In the genomic region with DNA sequence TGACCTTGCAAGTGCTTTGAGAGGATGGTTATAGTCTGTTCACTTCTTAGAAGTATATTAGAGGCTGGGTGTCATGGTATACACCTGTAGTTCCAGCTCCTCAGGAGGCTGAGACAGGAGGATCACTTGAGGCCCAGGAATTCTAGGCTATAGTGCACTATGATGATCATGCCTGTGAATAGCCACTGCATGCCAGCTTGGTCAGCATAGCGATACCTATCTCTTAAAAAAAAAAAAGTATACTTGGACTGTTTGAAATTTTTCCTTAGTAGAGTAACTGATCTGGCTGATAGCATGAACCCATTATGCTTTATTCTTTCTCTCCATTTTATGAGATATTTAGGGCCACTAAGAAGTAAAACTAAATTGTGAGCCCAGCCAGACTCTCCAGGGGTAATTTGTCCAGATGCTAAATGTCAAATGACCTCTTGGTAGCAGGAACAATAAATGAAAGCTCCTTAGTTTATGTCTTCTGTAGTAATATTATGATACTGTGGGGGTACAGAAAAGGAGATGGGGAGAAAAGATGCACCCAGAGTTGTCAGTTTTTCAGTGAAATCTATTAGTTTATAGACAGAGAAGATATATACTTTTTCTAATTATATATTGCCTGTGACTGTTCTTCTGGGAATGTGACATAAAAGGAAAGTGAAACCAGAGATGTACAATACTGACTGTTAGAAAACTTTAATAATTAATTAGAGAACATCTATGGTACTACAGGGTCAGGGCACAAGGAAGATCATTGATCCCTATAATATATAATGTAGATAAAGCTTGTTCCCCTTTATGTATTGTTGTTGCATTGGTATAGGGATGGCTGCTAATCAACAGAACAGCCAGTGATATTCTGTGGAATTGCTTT, we compare ENCODE assay signal across 15 cellular contexts.
DNase-seq lines count a peak whose midpoint lies in the region; ATAC-seq and TF ChIP-seq lines count a peak whose summit lies in the region.
"Had no signal": no experiment of that assay in that cellular context is flagged by ENCODE, and none has a peak within 500 bp of the region (broad histone marks: within the 10 kb centered on the region; RNA-seq: fewer than 3 reads in every experiment).

No MANE protein-coding gene starts in this region.

- ATAC-seq in activated CD8-positive, alpha-beta T cell treated with anti-CD3 and anti-CD28 coated beads, Interleukin-2, amount 10 ng/mL, durations not matched to agents 7 days and 5 days, result peak; percentile 15
- ATAC-seq in activated CD8-positive, alpha-beta T cell treated with anti-CD3 and anti-CD28 coated beads for 36 hours, result no peak
- ATAC-seq in HG02938 (IDR thresholded peaks at IDR 0.05; ENCODE audit: unreplicated experiment), result peak; percentile 58
- peak; percentile 65 for ATAC-seq in SK-N-SH treated with all-trans-retinoic acid at 6 μM for 48 hours

- H2BK12ac ChIP-seq in neuronal stem cell (ENCODE audit: low read length), result no peak overlapping the region

- no peaks in the 10 kb centered on the region for H3K79me1 ChIP-seq in neuronal stem cell (ENCODE audit: low read depth, low read length)

- H3K27me3 ChIP-seq in parathyroid adenoma (ENCODE audit: control insufficient read depth, insufficient read depth, low read length), result no peaks in the 10 kb centered on the region
- no peaks in the 10 kb centered on the region for H3K27me3 ChIP-seq in neuronal stem cell (ENCODE audit: control insufficient read depth in 3 of 3, insufficient read depth in 3 of 3, low read depth in 1 of 3, low read length in 3 of 3)
- H3K27me3 ChIP-seq: dorsolateral prefrontal cortex, pancreas, suprapubic skin had no signal

- H3K36me3 ChIP-seq in parathyroid adenoma (ENCODE audit: control insufficient read depth, insufficient read depth, low read length) (no peaks in the 10 kb centered on the region), neuronal stem cell (replicated peaks in 1 of 2; ENCODE audit: control insufficient read depth in 2 of 2, insufficient read depth in 2 of 2, low read length in 2 of 2) (no peaks in the 10 kb centered on the region)
- H3K36me3 ChIP-seq: pancreas, suprapubic skin had no signal

- H3K36me3 Mint-ChIP-seq in activated CD8-positive, alpha-beta T cell treated with anti-CD3 and anti-CD28 coated beads, Interleukin-2, amount 10 ng/mL, durations not matched to agents 7 days and 5 days (ENCODE audit: low read depth), result peaks cover 2% of the 10 kb centered on the region
- H3K36me3 Mint-ChIP-seq in activated CD8-positive, alpha-beta T cell treated with anti-CD3 and anti-CD28 coated beads for 36 hours (ENCODE audit: low read depth), result peaks cover 1% of the 10 kb centered on the region

- H3K4me1 Mint-ChIP-seq in activated CD8-positive, alpha-beta T cell treated with anti-CD3 and anti-CD28 coated beads, Interleukin-2, amount 10 ng/mL, durations not matched to agents 7 days and 5 days (ENCODE audit: low read depth), result peaks cover 20% of the 10 kb centered on the region
- peaks cover 2% of the 10 kb centered on the region for H3K4me1 Mint-ChIP-seq in activated CD8-positive, alpha-beta T cell treated with anti-CD3 and anti-CD28 coated beads for 36 hours (ENCODE audit: low read depth)

- no peak overlapping the region for H3K18ac ChIP-seq in neuronal stem cell (ENCODE audit: low read length)

- H3K27ac ChIP-seq in parathyroid adenoma (no peak overlapping the region), neuronal stem cell (replicated peaks; ENCODE audit: low read length) (no peak overlapping the region)
- H3K27ac ChIP-seq: dorsolateral prefrontal cortex, pancreas, suprapubic skin had no signal

- no peaks in the 10 kb centered on the region for H3K27me3 Mint-ChIP-seq in activated CD8-positive, alpha-beta T cell treated with anti-CD3 and anti-CD28 coated beads, Interleukin-2, amount 10 ng/mL, durations not matched to agents 7 days and 5 days (ENCODE audit: low read depth)
- H3K27me3 Mint-ChIP-seq in activated CD8-positive, alpha-beta T cell treated with anti-CD3 and anti-CD28 coated beads for 36 hours, result no peaks in the 10 kb centered on the region

- no peak for TF ChIP-seq CTCF in activated CD8-positive, alpha-beta T cell treated with anti-CD3 and anti-CD28 coated beads for 36 hours (IDR thresholded peaks at IDR 0.05)
- TF ChIP-seq CTCF in parathyroid adenoma (IDR thresholded peaks at IDR 0.05), result no peak

- POLR2A ChIA-PET in activated CD8-positive, alpha-beta T cell treated with anti-CD3 and anti-CD28 coated beads, Interleukin-2, amount 10 ng/mL, durations not matched to agents 7 days and 5 days (lab: Charles Lee), result no interaction called here
- POLR2A ChIA-PET in activated CD8-positive, alpha-beta T cell treated with anti-CD3 and anti-CD28 coated beads for 36 hours (lab: Charles Lee), result no interaction called here

- H3K4me1 ChIP-seq in parathyroid adenoma (no peaks in the 10 kb centered on the region), neuronal stem cell (ENCODE audit: control insufficient read depth in 2 of 2, insufficient read depth in 1 of 2, low read depth in 1 of 2, low read length in 2 of 2) (peaks cover 0 to 8% of the 10 kb centered on the region in 2 donors)
- H3K4me1 ChIP-seq: suprapubic skin had no signal

- H2BK5ac ChIP-seq in neuronal stem cell (ENCODE audit: low read length), result no peak overlapping the region

- H2AK5ac ChIP-seq in neuronal stem cell (ENCODE audit: low read depth, low read length), result no peak overlapping the region

- no peak overlapping the region for H2AFZ ChIP-seq in parathyroid adenoma
- H2AFZ ChIP-seq in neuronal stem cell (ENCODE audit: low read length), result no peak overlapping the region

- H2BK15ac ChIP-seq in neuronal stem cell (ENCODE audit: low read length), result no peak overlapping the region

- H4K91ac ChIP-seq in neuronal stem cell (ENCODE audit: low read depth, low read length, poor library complexity), result no peak overlapping the region

- no peak overlapping the region for H2BK120ac ChIP-seq in neuronal stem cell (ENCODE audit: low read depth, low read length)

- no peak overlapping the region for H4K8ac ChIP-seq in neuronal stem cell (ENCODE audit: low read depth, low read length)

- no CpG with 5 or more reads among the region's 1 CpG for WGBS in neuronal stem cell (ENCODE audit: extremely low coverage in 2 of 2, insufficient read length in 2 of 2, insufficient replicate concordance in 1 of 2), 2 donors

- peak overlapping the region; percentile 14 for H3K4me2 ChIP-seq in parathyroid adenoma (ENCODE audit: low read length)
- no peak overlapping the region for H3K4me2 ChIP-seq in neuronal stem cell (ENCODE audit: insufficient read depth, low read length, poor library complexity, severe bottlenecking)

- H3K4ac ChIP-seq in neuronal stem cell (ENCODE audit: low read length), result no peak overlapping the region

- CTCF ChIA-PET in activated CD8-positive, alpha-beta T cell treated with anti-CD3 and anti-CD28 coated beads, Interleukin-2, amount 10 ng/mL, durations not matched to agents 7 days and 5 days (lab: Charles Lee), result no interaction called here
- CTCF ChIA-PET in activated CD8-positive, alpha-beta T cell treated with anti-CD3 and anti-CD28 coated beads for 36 hours (lab: Charles Lee), result no interaction called here

- no peak overlapping the region for H3K4me3 ChIP-seq in parathyroid adenoma (ENCODE audit: low read depth, low read length)
- H3K4me3 ChIP-seq in neuronal stem cell (ENCODE audit: low read length in 2 of 2), result no peak overlapping the region
- H3K4me3 ChIP-seq: pancreas, suprapubic skin had no signal

- no peak overlapping the region for H3K27ac Mint-ChIP-seq in activated CD8-positive, alpha-beta T cell treated with anti-CD3 and anti-CD28 coated beads, Interleukin-2, amount 10 ng/mL, durations not matched to agents 7 days and 5 days
- H3K27ac Mint-ChIP-seq in activated CD8-positive, alpha-beta T cell treated with anti-CD3 and anti-CD28 coated beads for 36 hours, result no peak overlapping the region

- no peaks in the 10 kb centered on the region for H3K9me3 ChIP-seq in parathyroid adenoma (ENCODE audit: control insufficient read depth, low read length)
- H3K9me3 ChIP-seq in neuronal stem cell (replicated peaks in 1 of 2; ENCODE audit: control insufficient read depth in 2 of 2, insufficient read depth in 1 of 2, low read depth in 1 of 2, low read length in 2 of 2), result no peaks in the 10 kb centered on the region
- H3K9me3 ChIP-seq: pancreas, suprapubic skin had no signal

- no peak overlapping the region for H3K14ac ChIP-seq in neuronal stem cell (ENCODE audit: low read length)

- DNase-seq in activated CD8-positive, alpha-beta T cell treated with anti-CD3 and anti-CD28 coated beads, Interleukin-2, amount 10 ng/mL, durations not matched to agents 7 days and 5 days, result no peak
- no peak for DNase-seq in activated CD8-positive, alpha-beta T cell treated with anti-CD3 and anti-CD28 coated beads for 36 hours
- DNase-seq in SW480 (ENCODE audit: low spot score) (no peak), neuronal stem cell (ENCODE audit: low spot score) (no peak), NCI-H2107 treated with DMSO at 0.1 percent for 48 hours (lab: John Stamatoyannopoulos, UW; ENCODE audit: unreplicated experiment) (no peak)
- DNase-seq: activated CD4-positive, alpha-beta T cell treated with anti-CD3 and anti-CD28 coated beads for 1 hour; activated T-cell treated with anti-CD3 and anti-CD28 coated beads, Interleukin-2, amount 50 U/mL, for 48 hours; COR-L47; dorsolateral prefrontal cortex; GOT3; pancreas had no signal

- H3K4me3 Mint-ChIP-seq in activated CD8-positive, alpha-beta T cell treated with anti-CD3 and anti-CD28 coated beads, Interleukin-2, amount 10 ng/mL, durations not matched to agents 7 days and 5 days, result no peak overlapping the region
- no peak overlapping the region for H3K4me3 Mint-ChIP-seq in activated CD8-positive, alpha-beta T cell treated with anti-CD3 and anti-CD28 coated beads for 36 hours

- intact Hi-C loops in activated CD8-positive, alpha-beta T cell treated with anti-CD3 and anti-CD28 coated beads for 36 hours (cut with micrococcal nuclease), result no loop called here

- H3K9me3 Mint-ChIP-seq in activated CD8-positive, alpha-beta T cell treated with anti-CD3 and anti-CD28 coated beads, Interleukin-2, amount 10 ng/mL, durations not matched to agents 7 days and 5 days (ENCODE audit: insufficient read depth), result no peaks in the 10 kb centered on the region
- H3K9me3 Mint-ChIP-seq in activated CD8-positive, alpha-beta T cell treated with anti-CD3 and anti-CD28 coated beads for 36 hours, result no peaks in the 10 kb centered on the region

- H3K9ac ChIP-seq in parathyroid adenoma (no peak overlapping the region), neuronal stem cell (ENCODE audit: low read depth, low read length, poor library complexity) (no peak overlapping the region)

- H3K23ac ChIP-seq in neuronal stem cell (ENCODE audit: low read depth, low read length, poor library complexity), result no peak overlapping the region

- H3K79me2 ChIP-seq in parathyroid adenoma, result no peaks in the 10 kb centered on the region

TF ChIP-seq in SK-N-SH treated with all-trans-retinoic acid at 6 μM for 48 hours, 23 proteins besides CTCF, POLR2A, EP300 and RAD21 (continues in another document):
- TF ChIP-seq BACH2 (CRISPR knock-in tag; IDR thresholded peaks at IDR 0.05; ENCODE audit: borderline replicate concordance) (no peak; the same call in 1 of the 2 replicates), ZFP3 (CRISPR knock-in tag; IDR thresholded peaks at IDR 0.05) (peak; percentile 31; the same call in 1 of the 2 replicates), ESRRG (CRISPR knock-in tag; IDR thresholded peaks at IDR 0.05) (0 out of 2 replicates have a peak, but pooled peaks have one; percentile 41), RARB (CRISPR knock-in tag; IDR thresholded peaks at IDR 0.05) (no peak)
